ENCODE assay signal across 8 cellular contexts in the genomic region with DNA sequence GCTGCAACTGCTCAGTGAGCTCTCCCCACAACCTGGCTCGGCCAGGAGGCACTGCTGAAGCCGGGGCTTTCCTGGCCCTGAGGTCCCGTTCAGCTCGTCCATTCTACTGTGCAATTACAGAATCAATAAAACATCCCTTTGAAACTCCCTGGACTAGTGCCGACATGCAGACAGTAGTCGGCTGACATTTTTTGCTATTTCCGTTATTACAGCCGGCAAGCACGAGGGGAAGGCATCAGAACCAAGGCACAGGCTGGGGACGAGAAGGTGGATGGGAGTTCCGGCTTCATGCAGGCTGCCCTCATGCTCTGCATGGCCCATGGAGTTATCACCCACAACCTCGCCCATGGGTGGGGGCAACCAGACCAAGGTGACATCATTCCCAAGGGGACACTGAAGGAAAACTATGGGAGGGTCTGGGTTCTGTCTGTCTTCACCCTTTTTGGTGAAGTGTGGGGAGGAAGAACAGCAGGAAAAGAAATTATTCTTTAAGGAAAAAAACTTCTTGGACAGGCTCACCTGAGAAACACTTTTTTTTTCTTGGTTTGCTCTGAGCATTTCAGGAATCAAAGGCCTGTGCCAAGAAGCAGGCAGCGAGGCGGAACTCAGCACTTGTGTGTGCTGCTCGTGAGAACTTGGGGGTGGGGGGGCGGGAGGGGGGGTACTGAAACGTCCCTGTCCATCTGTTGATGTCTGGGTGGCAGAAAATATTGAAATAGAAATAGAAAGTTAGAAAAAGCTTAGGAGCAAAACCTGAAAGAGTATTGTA.
DNase-seq lines count a peak whose midpoint lies in the region; ATAC-seq, FAIRE-seq and TF ChIP-seq lines count a peak whose summit lies in the region.

No MANE protein-coding gene starts in this region.

- H3K36me3 ChIP-seq in kidney (ENCODE audit: control insufficient read depth in 1 of 2, insufficient read depth in 2 of 2, low read length in 2 of 2): no peaks in the 10 kb centered on the region

- peaks cover 9 to 11% of the 10 kb centered on the region in 2 donors for H3K4me1 ChIP-seq in kidney (ENCODE audit: control insufficient read depth in 1 of 2, insufficient read depth in 1 of 2, low read depth in 1 of 2, low read length in 2 of 2)

- DNase-seq in NCI-H748 (lab: John Stamatoyannopoulos, UW; ENCODE audit: unreplicated experiment): peak; percentile 56
- DNase-seq in NCI-H748 treated with DMSO at 0.1 percent for 48 hours (lab: John Stamatoyannopoulos, UW): no peak
- DNase-seq in activated naive CD4-positive, alpha-beta T cell treated with anti-CD3 and anti-CD28 coated beads, Interleukin-2, amount 50 U/mL, for 16 hours: peak; percentile 57
- DNase-seq in kidney: peak; percentile 79
- DNase-seq in stromal cell of bone marrow (ENCODE audit: low read depth): peak; percentile 28
- DNase-seq in cerebellar nuclear complex (lab: John Stamatoyannopoulos, UW): no peak

- H3K27ac ChIP-seq in kidney (ENCODE audit: low read depth in 2 of 2, low read length in 2 of 2): peak overlapping the region; percentile 24 to 74

- intact Hi-C loops in kidney (cut with DNase I): no loop called here

- FAIRE-seq in kidney (lab: Jason Lieb, UNC): no peak

- peak overlapping the region; percentile 33 to 36 for H3K4me3 ChIP-seq in kidney (ENCODE audit: low read length in 2 of 2)

- H3K9me3 ChIP-seq in kidney (ENCODE audit: control insufficient read depth in 1 of 2, low read length in 2 of 2): no peaks in the 10 kb centered on the region

- ATAC-seq in HG03342 (IDR thresholded peaks at IDR 0.05; ENCODE audit: unreplicated experiment) (no peak), HG02623 (IDR thresholded peaks at IDR 0.05; ENCODE audit: unreplicated experiment) (no peak)

- no peak overlapping the region for H3K9ac ChIP-seq in kidney (ENCODE audit: low read length in 2 of 2)

- TF ChIP-seq CTCF in kidney (IDR thresholded peaks at IDR 0.05; ENCODE audit: borderline replicate concordance, extremely low read depth, insufficient read depth): no peak

Comparison
In these comparisons a context has a peak if more than half of its experiments do, and no peak if none do; other contexts are left out.
1. DNase-seq: peak in NCI-H748 (single experiment), activated naive CD4-positive, alpha-beta T cell treated with anti-CD3 and anti-CD28 coated beads, Interleukin-2, amount 50 U/mL, for 16 hours (single experiment), kidney (single experiment) and stromal cell of bone marrow (single experiment); none in NCI-H748 treated with DMSO at 0.1 percent for 48 hours (single experiment) and cerebellar nuclear complex (0 of 2).